ENCODE assay signal across 1 cellular context in the genomic region with DNA sequence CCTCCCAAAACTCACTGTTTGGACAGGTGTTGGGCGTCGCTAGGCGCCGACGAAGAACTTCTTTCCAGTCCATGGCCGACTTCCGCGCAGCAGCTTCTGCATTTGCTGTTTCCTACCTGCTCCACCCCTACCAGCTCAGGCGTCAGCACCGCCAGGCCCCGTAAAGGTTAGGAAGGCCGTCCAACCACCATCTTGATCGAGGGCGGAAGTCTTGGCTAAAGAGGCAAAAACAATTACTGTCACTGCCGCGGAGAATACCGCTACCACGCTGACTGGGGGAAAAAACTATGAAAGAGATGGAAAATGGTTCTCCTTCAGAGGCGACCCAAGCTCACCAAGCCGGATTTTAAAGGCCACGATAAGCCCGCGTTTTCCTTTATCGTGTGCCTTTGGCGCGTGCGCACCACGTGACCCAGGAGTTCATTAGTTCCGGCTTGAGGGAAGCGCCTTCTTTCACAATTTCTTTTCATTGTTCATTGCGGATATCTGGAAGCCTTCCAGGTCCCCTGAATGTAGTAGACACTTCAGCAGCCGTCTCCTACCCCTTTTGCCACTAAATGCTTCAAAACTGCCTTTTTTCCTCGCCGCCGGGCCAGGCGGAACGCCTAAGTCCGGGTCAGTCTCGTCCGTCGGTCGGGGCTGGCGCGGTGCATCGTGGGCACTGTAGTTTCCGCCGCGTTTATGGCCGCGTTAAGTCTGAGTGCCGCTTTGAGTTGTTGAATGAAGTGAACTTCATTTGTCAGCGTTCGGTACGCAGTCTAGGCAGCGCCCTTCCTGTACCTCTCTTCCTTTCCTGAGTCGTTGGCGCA.
TF ChIP-seq lines count a peak whose summit lies in the region.

TSS of gene PPP2R3C (minus strand) at position 104 of the 809 bp plus-strand sequence. CDS start at position 73, 31 bp downstream.
TSS of gene PRORP (plus strand) at position 666 of the 809 bp plus-strand sequence. CDS start 694 bp downstream, outside the sequence.

TF ChIP-seq in WTC11, 78 proteins besides CTCF, POLR2A, EP300 and RAD21 (continued from another document):
- TF ChIP-seq HMGXB4 (CRISPR knock-in tag; IDR thresholded peaks at IDR 0.05) (0 out of 2 replicates have a peak, but pooled peaks have one; percentile 24), TEAD1 (CRISPR knock-in tag; IDR thresholded peaks at IDR 0.05) (no peak), USF1 (CRISPR knock-in tag; IDR thresholded peaks at IDR 0.05) (peak; percentile 96), FOXK1 (CRISPR knock-in tag; IDR thresholded peaks at IDR 0.05) (peak; percentile 72), NR1H2 (CRISPR knock-in tag; IDR thresholded peaks at IDR 0.05) (no peak), MYBL2 (CRISPR knock-in tag; IDR thresholded peaks at IDR 0.05) (peak; percentile 80; the same call in 1 of the 2 replicates), E2F5 (CRISPR knock-in tag; IDR thresholded peaks at IDR 0.05) (peak; percentile 39; the same call in 1 of the 2 replicates), EMX1 (CRISPR knock-in tag; IDR thresholded peaks at IDR 0.05) (no peak; the same call in 1 of the 2 replicates), TCF7 (CRISPR knock-in tag; IDR thresholded peaks at IDR 0.05; ENCODE audit: low read depth) (no peak), SOX15 (CRISPR knock-in tag; IDR thresholded peaks at IDR 0.05) (no peak), MXD4 (CRISPR knock-in tag; IDR thresholded peaks at IDR 0.05; ENCODE audit: borderline replicate concordance) (no peak), JUN (CRISPR knock-in tag; IDR thresholded peaks at IDR 0.05) (no peak), ATF1 (CRISPR knock-in tag; IDR thresholded peaks at IDR 0.05) (no peak), RORB (CRISPR knock-in tag; IDR thresholded peaks at IDR 0.05) (no peak), ELF4 (CRISPR knock-in tag; IDR thresholded peaks at IDR 0.05; ENCODE audit: low read depth) (no peak), TEAD4 (CRISPR knock-in tag; IDR thresholded peaks at IDR 0.05) (no peak), E2F4 (CRISPR knock-in tag; IDR thresholded peaks at IDR 0.05; ENCODE audit: borderline replicate concordance, low read depth) (0 out of 2 replicates have a peak, but pooled peaks have one; percentile 48), SP1 (CRISPR knock-in tag; conservative IDR thresholded peaks at IDR 0.05) (peak; percentile 44), ZNF219 (CRISPR knock-in tag; IDR thresholded peaks at IDR 0.05; ENCODE audit: borderline replicate concordance) (no peak)
- TF ChIP-seq, protein P1, sequence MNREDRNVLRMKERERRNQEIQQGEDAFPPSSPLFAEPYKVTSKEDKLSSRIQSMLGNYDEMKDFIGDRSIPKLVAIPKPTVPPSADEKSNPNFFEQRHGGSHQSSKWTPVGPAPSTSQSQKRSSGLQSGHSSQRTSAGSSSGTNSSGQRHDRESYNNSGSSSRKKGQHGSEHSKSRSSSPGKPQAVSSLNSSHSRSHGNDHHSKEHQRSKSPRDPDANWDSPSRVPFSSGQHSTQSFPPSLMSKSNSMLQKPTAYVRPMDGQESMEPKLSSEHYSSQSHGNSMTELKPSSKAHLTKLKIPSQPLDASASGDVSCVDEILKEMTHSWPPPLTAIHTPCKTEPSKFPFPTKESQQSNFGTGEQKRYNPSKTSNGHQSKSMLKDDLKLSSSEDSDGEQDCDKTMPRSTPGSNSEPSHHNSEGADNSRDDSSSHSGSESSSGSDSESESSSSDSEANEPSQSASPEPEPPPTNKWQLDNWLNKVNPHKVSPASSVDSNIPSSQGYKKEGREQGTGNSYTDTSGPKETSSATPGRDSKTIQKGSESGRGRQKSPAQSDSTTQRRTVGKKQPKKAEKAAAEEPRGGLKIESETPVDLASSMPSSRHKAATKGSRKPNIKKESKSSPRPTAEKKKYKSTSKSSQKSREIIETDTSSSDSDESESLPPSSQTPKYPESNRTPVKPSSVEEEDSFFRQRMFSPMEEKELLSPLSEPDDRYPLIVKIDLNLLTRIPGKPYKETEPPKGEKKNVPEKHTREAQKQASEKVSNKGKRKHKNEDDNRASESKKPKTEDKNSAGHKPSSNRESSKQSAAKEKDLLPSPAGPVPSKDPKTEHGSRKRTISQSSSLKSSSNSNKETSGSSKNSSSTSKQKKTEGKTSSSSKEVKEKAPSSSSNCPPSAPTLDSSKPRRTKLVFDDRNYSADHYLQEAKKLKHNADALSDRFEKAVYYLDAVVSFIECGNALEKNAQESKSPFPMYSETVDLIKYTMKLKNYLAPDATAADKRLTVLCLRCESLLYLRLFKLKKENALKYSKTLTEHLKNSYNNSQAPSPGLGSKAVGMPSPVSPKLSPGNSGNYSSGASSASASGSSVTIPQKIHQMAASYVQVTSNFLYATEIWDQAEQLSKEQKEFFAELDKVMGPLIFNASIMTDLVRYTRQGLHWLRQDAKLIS (CRISPR knock-in tag; IDR thresholded peaks at IDR 0.05; ENCODE audit: borderline replicate concordance) = no peak
- TF ChIP-seq, protein P2, sequence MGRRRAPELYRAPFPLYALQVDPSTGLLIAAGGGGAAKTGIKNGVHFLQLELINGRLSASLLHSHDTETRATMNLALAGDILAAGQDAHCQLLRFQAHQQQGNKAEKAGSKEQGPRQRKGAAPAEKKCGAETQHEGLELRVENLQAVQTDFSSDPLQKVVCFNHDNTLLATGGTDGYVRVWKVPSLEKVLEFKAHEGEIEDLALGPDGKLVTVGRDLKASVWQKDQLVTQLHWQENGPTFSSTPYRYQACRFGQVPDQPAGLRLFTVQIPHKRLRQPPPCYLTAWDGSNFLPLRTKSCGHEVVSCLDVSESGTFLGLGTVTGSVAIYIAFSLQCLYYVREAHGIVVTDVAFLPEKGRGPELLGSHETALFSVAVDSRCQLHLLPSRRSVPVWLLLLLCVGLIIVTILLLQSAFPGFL (CRISPR knock-in tag; IDR thresholded peaks at IDR 0.05; ENCODE audit: borderline replicate concordance) = 0 out of 2 replicates have a peak, but pooled peaks have one; percentile 41
- TF ChIP-seq, protein P3, sequence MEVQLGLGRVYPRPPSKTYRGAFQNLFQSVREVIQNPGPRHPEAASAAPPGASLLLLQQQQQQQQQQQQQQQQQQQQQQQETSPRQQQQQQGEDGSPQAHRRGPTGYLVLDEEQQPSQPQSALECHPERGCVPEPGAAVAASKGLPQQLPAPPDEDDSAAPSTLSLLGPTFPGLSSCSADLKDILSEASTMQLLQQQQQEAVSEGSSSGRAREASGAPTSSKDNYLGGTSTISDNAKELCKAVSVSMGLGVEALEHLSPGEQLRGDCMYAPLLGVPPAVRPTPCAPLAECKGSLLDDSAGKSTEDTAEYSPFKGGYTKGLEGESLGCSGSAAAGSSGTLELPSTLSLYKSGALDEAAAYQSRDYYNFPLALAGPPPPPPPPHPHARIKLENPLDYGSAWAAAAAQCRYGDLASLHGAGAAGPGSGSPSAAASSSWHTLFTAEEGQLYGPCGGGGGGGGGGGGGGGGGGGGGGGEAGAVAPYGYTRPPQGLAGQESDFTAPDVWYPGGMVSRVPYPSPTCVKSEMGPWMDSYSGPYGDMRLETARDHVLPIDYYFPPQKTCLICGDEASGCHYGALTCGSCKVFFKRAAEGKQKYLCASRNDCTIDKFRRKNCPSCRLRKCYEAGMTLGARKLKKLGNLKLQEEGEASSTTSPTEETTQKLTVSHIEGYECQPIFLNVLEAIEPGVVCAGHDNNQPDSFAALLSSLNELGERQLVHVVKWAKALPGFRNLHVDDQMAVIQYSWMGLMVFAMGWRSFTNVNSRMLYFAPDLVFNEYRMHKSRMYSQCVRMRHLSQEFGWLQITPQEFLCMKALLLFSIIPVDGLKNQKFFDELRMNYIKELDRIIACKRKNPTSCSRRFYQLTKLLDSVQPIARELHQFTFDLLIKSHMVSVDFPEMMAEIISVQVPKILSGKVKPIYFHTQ (CRISPR knock-in tag; IDR thresholded peaks at IDR 0.05) = no peak
- TF ChIP-seq, protein P4, sequence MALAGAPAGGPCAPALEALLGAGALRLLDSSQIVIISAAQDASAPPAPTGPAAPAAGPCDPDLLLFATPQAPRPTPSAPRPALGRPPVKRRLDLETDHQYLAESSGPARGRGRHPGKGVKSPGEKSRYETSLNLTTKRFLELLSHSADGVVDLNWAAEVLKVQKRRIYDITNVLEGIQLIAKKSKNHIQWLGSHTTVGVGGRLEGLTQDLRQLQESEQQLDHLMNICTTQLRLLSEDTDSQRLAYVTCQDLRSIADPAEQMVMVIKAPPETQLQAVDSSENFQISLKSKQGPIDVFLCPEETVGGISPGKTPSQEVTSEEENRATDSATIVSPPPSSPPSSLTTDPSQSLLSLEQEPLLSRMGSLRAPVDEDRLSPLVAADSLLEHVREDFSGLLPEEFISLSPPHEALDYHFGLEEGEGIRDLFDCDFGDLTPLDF (CRISPR knock-in tag; IDR thresholded peaks at IDR 0.05) = no peak
- TF ChIP-seq, protein P5, sequence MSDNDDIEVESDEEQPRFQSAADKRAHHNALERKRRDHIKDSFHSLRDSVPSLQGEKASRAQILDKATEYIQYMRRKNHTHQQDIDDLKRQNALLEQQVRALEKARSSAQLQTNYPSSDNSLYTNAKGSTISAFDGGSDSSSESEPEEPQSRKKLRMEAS (CRISPR knock-in tag; IDR thresholded peaks at IDR 0.05) = peak; percentile 88
- TF ChIP-seq, protein P6, sequence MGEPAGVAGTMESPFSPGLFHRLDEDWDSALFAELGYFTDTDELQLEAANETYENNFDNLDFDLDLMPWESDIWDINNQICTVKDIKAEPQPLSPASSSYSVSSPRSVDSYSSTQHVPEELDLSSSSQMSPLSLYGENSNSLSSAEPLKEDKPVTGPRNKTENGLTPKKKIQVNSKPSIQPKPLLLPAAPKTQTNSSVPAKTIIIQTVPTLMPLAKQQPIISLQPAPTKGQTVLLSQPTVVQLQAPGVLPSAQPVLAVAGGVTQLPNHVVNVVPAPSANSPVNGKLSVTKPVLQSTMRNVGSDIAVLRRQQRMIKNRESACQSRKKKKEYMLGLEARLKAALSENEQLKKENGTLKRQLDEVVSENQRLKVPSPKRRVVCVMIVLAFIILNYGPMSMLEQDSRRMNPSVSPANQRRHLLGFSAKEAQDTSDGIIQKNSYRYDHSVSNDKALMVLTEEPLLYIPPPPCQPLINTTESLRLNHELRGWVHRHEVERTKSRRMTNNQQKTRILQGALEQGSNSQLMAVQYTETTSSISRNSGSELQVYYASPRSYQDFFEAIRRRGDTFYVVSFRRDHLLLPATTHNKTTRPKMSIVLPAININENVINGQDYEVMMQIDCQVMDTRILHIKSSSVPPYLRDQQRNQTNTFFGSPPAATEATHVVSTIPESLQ (CRISPR knock-in tag; IDR thresholded peaks at IDR 0.05) = no peak
- TF ChIP-seq, protein P7, sequence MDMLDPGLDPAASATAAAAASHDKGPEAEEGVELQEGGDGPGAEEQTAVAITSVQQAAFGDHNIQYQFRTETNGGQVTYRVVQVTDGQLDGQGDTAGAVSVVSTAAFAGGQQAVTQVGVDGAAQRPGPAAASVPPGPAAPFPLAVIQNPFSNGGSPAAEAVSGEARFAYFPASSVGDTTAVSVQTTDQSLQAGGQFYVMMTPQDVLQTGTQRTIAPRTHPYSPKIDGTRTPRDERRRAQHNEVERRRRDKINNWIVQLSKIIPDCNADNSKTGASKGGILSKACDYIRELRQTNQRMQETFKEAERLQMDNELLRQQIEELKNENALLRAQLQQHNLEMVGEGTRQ (CRISPR knock-in tag; IDR thresholded peaks at IDR 0.05) = peak; percentile 96
TF ChIP-seq in WTC11: peak in this region for 14.
